ENCODE assay signal across 23 cellular contexts in the genomic region with DNA sequence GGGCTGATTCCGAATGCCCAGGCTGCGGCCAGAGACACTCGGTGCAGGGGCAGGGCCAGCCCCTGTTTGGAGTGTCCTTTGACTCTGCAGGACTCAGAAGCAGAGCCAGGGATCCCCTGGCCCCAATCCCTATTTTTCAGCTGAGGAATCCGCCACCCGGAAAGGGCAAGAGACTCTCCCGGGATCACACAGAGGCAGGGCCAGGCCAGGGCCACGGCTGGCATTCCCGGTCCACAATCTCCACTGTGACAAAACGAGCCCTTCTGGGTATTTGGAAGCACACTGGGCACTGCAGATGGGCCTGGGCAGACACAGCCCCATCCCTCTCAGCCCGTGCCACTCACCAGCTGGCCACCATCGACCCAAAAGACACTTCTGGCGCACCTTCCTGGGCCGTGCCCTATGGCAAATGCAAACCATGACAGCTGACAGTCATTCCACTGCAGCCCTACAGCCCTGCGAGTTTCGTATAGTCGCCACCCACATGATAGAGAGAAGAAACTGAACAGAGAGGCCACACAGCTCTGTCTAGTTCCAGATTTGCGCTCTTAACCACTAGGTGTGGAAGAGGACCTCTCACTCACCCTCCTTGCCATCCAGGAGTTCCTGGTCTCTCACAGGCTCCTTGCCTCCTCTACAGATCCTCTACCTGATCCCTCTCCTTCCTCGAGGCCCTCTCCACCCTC. TPM values are rescaled to one million over a fixed set of nuclear protein-coding genes. Genes with fewer than 3 reads are reported as not detected.
DNase-seq lines count a peak whose midpoint lies in the region; ATAC-seq and TF ChIP-seq lines count a peak whose summit lies in the region.
"Had no signal": no experiment of that assay in that cellular context is flagged by ENCODE, and none has a peak within 500 bp of the region (broad histone marks: within the 10 kb centered on the region; RNA-seq: fewer than 3 reads in every experiment).

No MANE protein-coding gene starts in this region.

- H3K4me1 Mint-ChIP-seq in neural progenitor cell = peaks cover 34% of the 10 kb centered on the region

- H3K27me3 Mint-ChIP-seq in neural progenitor cell (ENCODE audit: insufficient read depth, low read depth) = peaks cover 13% of the 10 kb centered on the region

- H3K27me3 ChIP-seq in neural progenitor cell (no peaks in the 10 kb centered on the region), esophagus muscularis mucosa (peaks cover 0 to 81% (median 0%) of the 10 kb centered on the region in 4 donors)
- H3K27me3 ChIP-seq: colonic mucosa had no signal

- TF ChIP-seq POLR2A in esophagus muscularis mucosa (IDR thresholded peaks at IDR 0.05; ENCODE audit: low read depth) = no peak

- CTCF ChIA-PET in OCI-LY7 (lab: Charles Lee; ENCODE audit: unreplicated experiment) = no interaction called here

- H3K36me3 ChIP-seq in neural progenitor cell = no peaks in the 10 kb centered on the region
- no peaks in the 10 kb centered on the region for H3K36me3 ChIP-seq in OCI-LY7 (ENCODE audit: insufficient read depth, low read length)
- no peaks in the 10 kb centered on the region for H3K36me3 ChIP-seq in esophagus muscularis mucosa
- H3K36me3 ChIP-seq: colonic mucosa, thoracic aorta had no signal

- intact Hi-C loops in OCI-LY7 (cut with micrococcal nuclease; ENCODE audit: unreplicated experiment) = no loop called here
- intact Hi-C loops in esophagus muscularis mucosa (cut with DNase I) = no loop called here

- TF ChIP-seq CTCF in neural progenitor cell (IDR thresholded peaks at IDR 0.05) (no peak), OCI-LY7 (conservative IDR thresholded peaks at IDR 0.05; ENCODE audit: low read length) (no peak), esophagus muscularis mucosa (IDR thresholded peaks at IDR 0.05) (no peak), coronary artery (IDR thresholded peaks at IDR 0.05) (no peak)

- DNase-seq in neural progenitor cell (ENCODE audit: low spot score) = no peak
- DNase-seq in OCI-LY7 (ENCODE audit: low spot score) = no peak
- DNase-seq in esophagus muscularis mucosa (ENCODE audit: extremely low spot score) = no peak
- DNase-seq in coronary artery (ENCODE audit: low spot score) = no peak
- DNase-seq: activated gamma-delta T cell treated with Interleukin-2 at 50 U/mL for 16 hours; colonic mucosa; foreskin melanocyte; H9; left colon; MV-4-11; NCI-H2107; NCI-H774; stimulated activated CD4-positive, alpha-beta T cell treated with anti-CD3 and anti-CD28 coated beads, Interleukin-2, amount 100 ng/mL, for 48 hours had no signal

- no peaks in the 10 kb centered on the region for H4K20me1 ChIP-seq in neural progenitor cell (ENCODE audit: low read depth)
- no peaks in the 10 kb centered on the region for H4K20me1 ChIP-seq in OCI-LY7 (ENCODE audit: insufficient read depth, low read length)

- peak overlapping the region; percentile 1 for H3K27ac Mint-ChIP-seq in neural progenitor cell

- H3K9me3 Mint-ChIP-seq in neural progenitor cell = no peaks in the 10 kb centered on the region
- H3K9me3 Mint-ChIP-seq: H9 had no signal

- no peaks in the 10 kb centered on the region for H3K36me3 Mint-ChIP-seq in neural progenitor cell

- no peaks in the 10 kb centered on the region for H3K9me2 ChIP-seq in OCI-LY7 (ENCODE audit: insufficient read depth, low read length)

- TF ChIP-seq EP300 in esophagus muscularis mucosa (IDR thresholded peaks at IDR 0.05) = no peak

- no TSS peak for BruUV-seq in OCI-LY7 (replicated peaks; lab: Mats Ljungman, UMichigan)

- H3K79me2 ChIP-seq in neural progenitor cell (ENCODE audit: low read depth) (no peaks in the 10 kb centered on the region), OCI-LY7 (ENCODE audit: insufficient read depth, low read depth, low read length) (no peaks in the 10 kb centered on the region)

- no peaks in the 10 kb centered on the region for H3F3A ChIP-seq in neural progenitor cell (ENCODE audit: low read depth)

- H3K9ac ChIP-seq in neural progenitor cell = no peak overlapping the region

- H3K4me3 Mint-ChIP-seq in neural progenitor cell = no peak overlapping the region
- H3K4me3 Mint-ChIP-seq: H9 had no signal

- no peaks in the 10 kb centered on the region for H3K9me3 ChIP-seq in neural progenitor cell (ENCODE audit: low read depth)
- no peaks in the 10 kb centered on the region for H3K9me3 ChIP-seq in OCI-LY7 (ENCODE audit: low read length)
- H3K9me3 ChIP-seq in esophagus muscularis mucosa = no peaks in the 10 kb centered on the region
- H3K9me3 ChIP-seq: colonic mucosa, thoracic aorta had no signal

- no peak overlapping the region for H3K27ac ChIP-seq in neural progenitor cell
- H3K27ac ChIP-seq in OCI-LY7 (ENCODE audit: low read depth, low read length, poor library complexity, severe bottlenecking) = no peak overlapping the region
- H3K27ac ChIP-seq in esophagus muscularis mucosa (replicated peaks in 1 of 4) = no peak overlapping the region
- no peak overlapping the region for H3K27ac ChIP-seq in coronary artery
- H3K27ac ChIP-seq: colonic mucosa, RWPE1, thoracic aorta had no signal

- H2AFZ ChIP-seq in neural progenitor cell (replicated peaks) (no peak overlapping the region), OCI-LY7 (ENCODE audit: low read length) (no peak overlapping the region)

- no peak overlapping the region for H3K4me2 ChIP-seq in neural progenitor cell
- no peak overlapping the region for H3K4me2 ChIP-seq in OCI-LY7 (ENCODE audit: low read length)

- H3K4me1 ChIP-seq in neural progenitor cell (peaks cover 24% of the 10 kb centered on the region), OCI-LY7 (ENCODE audit: insufficient read depth, low read length, poor library complexity, severe bottlenecking) (no peaks in the 10 kb centered on the region), esophagus muscularis mucosa (no peaks in the 10 kb centered on the region)
- H3K4me1 ChIP-seq: colonic mucosa had no signal

- peak; percentile 71 for ATAC-seq in GM18511 (IDR thresholded peaks at IDR 0.05; ENCODE audit: unreplicated experiment)
- ATAC-seq in GM21390 (IDR thresholded peaks at IDR 0.05; ENCODE audit: unreplicated experiment) = peak; percentile 71
- ATAC-seq in HG03432 (IDR thresholded peaks at IDR 0.05; ENCODE audit: unreplicated experiment) = peak; percentile 63
- ATAC-seq: left colon, sciatic nerve had no signal

- POLR2A ChIA-PET in OCI-LY7 (lab: Charles Lee) = no interaction called here

- H3K4me3 ChIP-seq in neural progenitor cell (no peak overlapping the region), OCI-LY7 (ENCODE audit: low read depth, low read length, poor library complexity, severe bottlenecking) (no peak overlapping the region), esophagus muscularis mucosa (no peak overlapping the region), coronary artery (no peak overlapping the region)
- H3K4me3 ChIP-seq: colonic mucosa, thoracic aorta had no signal

- WGBS in esophagus muscularis mucosa = 79% methylated on average over 13 of the region's 18 CpGs

RNA-seq across cellular contexts. Expression of a gene that starts 13.3 kb away (rescaled TPM):
- total RNA-seq in neural progenitor cell (ENCODE audit: low replicate concordance) = 1.0 and 3.3 TPM in 2 replicates
- total RNA-seq in OCI-LY7 (2014; rRNA removed; shearing (Covaris generic)) = not detected in 2 replicates
- total RNA-seq in OCI-LY7 (2022) = not detected in 2 replicates
- total RNA-seq in esophagus muscularis mucosa = under 1 TPM in 1 of 4 donors, not detected in 3; 0.17 TPM
- total RNA-seq: astrocyte; left colon; mononuclear cell; omental fat pad; sciatic nerve; T-helper 1 cell treated with Interleukin-12 subunit alpha and Interleukin-12 subunit beta and Interleukin-4 antibody, amounts not matched to agents 30 ng/mL and 1 ng/mL, for 36 hours; thoracic aorta had no signal

RNA-seq across cellular contexts. Expression of a gene that starts 43.7 kb away (rescaled TPM):
- total RNA-seq in neural progenitor cell (ENCODE audit: low replicate concordance) = 0.13 and 0.43 TPM in 2 replicates
- not detected in 2 replicates for total RNA-seq in OCI-LY7 (2014; rRNA removed; shearing (Covaris generic))
- total RNA-seq in OCI-LY7 (2022) = not detected in 2 replicates
- total RNA-seq in esophagus muscularis mucosa = not detected
- total RNA-seq: astrocyte; colonic mucosa; left colon; omental fat pad; sciatic nerve; T-helper 1 cell treated with Interleukin-12 subunit alpha and Interleukin-12 subunit beta and Interleukin-4 antibody, amounts not matched to agents 30 ng/mL and 1 ng/mL, for 36 hours; thoracic aorta had no signal
